ENCODE assay signal across 20 cellular contexts in the genomic region with DNA sequence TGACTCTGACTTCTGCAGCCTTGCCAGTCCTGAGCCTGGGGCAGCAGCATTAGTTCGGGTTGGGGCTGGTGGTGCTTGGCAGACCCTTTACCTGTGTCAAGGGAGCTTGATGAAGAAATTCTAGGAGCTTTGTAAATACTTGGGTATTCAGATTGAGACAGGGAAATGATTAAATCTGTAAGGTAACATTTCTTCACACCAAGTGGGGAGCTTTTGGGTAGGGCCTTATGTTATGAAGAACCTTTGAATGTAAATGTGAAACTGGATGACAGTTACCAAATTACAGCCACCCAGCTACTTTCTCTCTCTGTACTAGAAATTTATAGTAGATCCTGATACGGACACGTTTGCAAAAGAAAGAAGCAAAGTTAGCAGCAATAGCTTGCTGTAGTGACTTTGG.
DNase-seq lines count a peak whose midpoint lies in the region; ATAC-seq and TF ChIP-seq lines count a peak whose summit lies in the region.
"Had no signal": no experiment of that assay in that cellular context is flagged by ENCODE, and none has a peak within 500 bp of the region (broad histone marks: within the 10 kb centered on the region; RNA-seq: fewer than 3 reads in every experiment).

No MANE protein-coding gene starts in this region.

- no peak overlapping the region for H3K4me3 Mint-ChIP-seq in chondrocyte (ENCODE audit: unreplicated experiment)
- H3K4me3 Mint-ChIP-seq: CD8-positive, alpha-beta memory T cell had no signal

- in situ Hi-C loops in GM13976 (cut with MboI; ENCODE audit: low sequenced_read_pairs, unreplicated experiment) = no loop called here

- DNase-seq in GM13976 (ENCODE audit: low spot score) (peak; percentile 31), GM20000 (ENCODE audit: low spot score) (peak; percentile 31), substantia nigra (lab: John Stamatoyannopoulos, UW) (no peak), chondrocyte (ENCODE audit: low spot score) (no peak), GDM1 (lab: John Stamatoyannopoulos, UW) (no peak)
- DNase-seq: ACHN; C1 segment of cervical spinal cord; CD8-positive, alpha-beta memory T cell; NCI-H1092 treated with DMSO at 0.1 percent for 48 hours; NCI-H146; NCI-H2029 treated with DMSO at 0.1 percent for 48 hours; NCI-H2171; NCI-H526; PC-3; RPMI8226; SHP77 treated with DMSO at 0.1 percent for 48 hours had no signal

- no peak for TF ChIP-seq CTCF in GM13976 (IDR thresholded peaks at IDR 0.05; ENCODE audit: borderline replicate concordance, control extremely low read depth, extremely low read depth, insufficient read depth, missing control alignments)
- TF ChIP-seq CTCF in GM20000 (IDR thresholded peaks at IDR 0.05; ENCODE audit: extremely low read depth, missing control alignments) = no peak
- no peak for TF ChIP-seq CTCF in chondrocyte (IDR thresholded peaks at IDR 0.05)

- ATAC-seq in GM21529 (IDR thresholded peaks at IDR 0.05; ENCODE audit: unreplicated experiment) = no peak
- ATAC-seq: K562, PC-3, SK-N-SH treated with all-trans-retinoic acid at 6 μM for 48 hours had no signal

- no peaks in the 10 kb centered on the region for H3K36me3 Mint-ChIP-seq in chondrocyte (ENCODE audit: low read depth)

- peaks cover 57% of the 10 kb centered on the region for H3K4me1 Mint-ChIP-seq in chondrocyte (ENCODE audit: low read depth)

- H3K9me3 Mint-ChIP-seq in chondrocyte (ENCODE audit: low read depth) = peaks cover 4% of the 10 kb centered on the region

- no peaks in the 10 kb centered on the region for H3K27me3 Mint-ChIP-seq in chondrocyte (ENCODE audit: low read depth)
- H3K27me3 Mint-ChIP-seq: CD8-positive, alpha-beta memory T cell had no signal

- H3K27ac ChIP-seq in cingulate gyrus (ENCODE audit: low read depth, low read length) (peak overlapping the region; percentile 89), substantia nigra (ENCODE audit: low read depth, low read length, poor library complexity, severe bottlenecking) (peak overlapping the region; percentile 83)

- no peak overlapping the region for H3K27ac Mint-ChIP-seq in chondrocyte (ENCODE audit: unreplicated experiment)

Comparison
In these comparisons a context has a peak if more than half of its experiments do, and no peak if none do; other contexts are left out.
1. DNase-seq: peak in GM13976 (single experiment) and GM20000 (single experiment); none in substantia nigra (0 of 49), chondrocyte (single experiment) and GDM1 (single experiment).